ENCODE assay signal across 13 cellular contexts in the genomic region with DNA sequence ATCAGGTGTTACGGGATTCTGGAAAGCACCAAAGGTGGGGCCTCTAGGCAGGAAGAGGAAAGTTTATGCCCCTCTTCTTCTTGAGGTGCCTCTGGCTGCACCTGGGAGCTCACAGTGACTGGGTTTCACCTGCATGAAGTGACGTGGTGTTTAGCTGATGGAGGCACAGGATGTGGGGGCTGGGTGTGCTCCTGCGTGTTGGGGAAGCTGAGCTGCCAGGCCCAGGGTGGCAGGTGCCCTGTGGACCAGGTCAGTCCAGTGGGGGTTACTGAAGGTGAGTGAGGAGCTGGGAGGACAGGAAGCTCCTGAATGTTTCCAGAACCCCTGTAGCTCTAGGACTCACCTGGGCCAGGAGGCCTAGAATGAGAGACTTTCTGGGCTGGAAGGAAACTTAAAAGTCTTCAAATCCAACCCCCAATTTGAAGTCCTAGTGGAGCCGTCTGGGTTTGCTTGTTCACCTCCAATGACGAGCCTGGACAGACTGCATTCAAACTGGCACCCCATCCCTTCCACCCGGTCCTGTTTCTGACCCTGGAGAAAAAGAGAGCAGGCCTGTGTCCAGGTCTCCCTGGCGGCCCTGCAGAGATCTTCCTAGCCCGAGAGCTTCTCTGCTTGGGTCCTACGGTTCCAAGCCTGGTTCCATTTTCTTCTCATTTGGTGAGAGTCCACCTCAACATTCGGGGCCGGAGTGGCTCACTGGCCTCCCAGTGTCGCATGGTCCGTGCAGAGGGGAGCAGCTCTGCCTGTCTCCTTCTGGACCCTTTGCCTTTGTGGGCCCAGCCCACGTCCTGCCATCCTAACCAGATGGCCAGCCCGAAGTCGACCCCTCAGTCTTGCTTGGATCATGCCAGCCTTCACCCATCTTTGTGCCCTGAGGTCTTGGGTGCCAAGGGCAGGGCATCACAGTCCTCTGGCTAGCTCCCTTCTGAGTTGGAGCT. TPM values are rescaled to one million over a fixed set of nuclear protein-coding genes. Genes with fewer than 3 reads are reported as not detected.
DNase-seq lines count a peak whose midpoint lies in the region; ATAC-seq lines count a peak whose summit lies in the region.
"Had no signal": no experiment of that assay in that cellular context is flagged by ENCODE, and none has a peak within 500 bp of the region (broad histone marks: within the 10 kb centered on the region; RNA-seq: fewer than 3 reads in every experiment).

No MANE protein-coding gene starts in this region.

- H3K4me3 ChIP-seq in thymus (ENCODE audit: low read length): no peak overlapping the region
- H3K4me3 ChIP-seq: esophagus squamous epithelium, PC-9, thoracic aorta had no signal

- 76% methylated on average over 16 of the region's 16 CpGs for WGBS in thymus

- peak; percentile 65 for DNase-seq in activated gamma-delta T cell treated with Interleukin-2 at 50 U/mL for 16 hours
- DNase-seq in activated gamma-delta T cell (lab: John Stamatoyannopoulos, UW): no peak
- peak; percentile 56 for DNase-seq in T-helper 9 cell
- DNase-seq in central memory CD4-positive, alpha-beta T cell: peak; percentile 79
- no peak for DNase-seq in NCI-H2227 (lab: John Stamatoyannopoulos, UW; ENCODE audit: unreplicated experiment)
- DNase-seq: esophagus squamous epithelium, NCI-H1694, PC-9 had no signal

- peaks cover 3% of the 10 kb centered on the region for H3K36me3 ChIP-seq in thymus (ENCODE audit: control insufficient read depth, insufficient read depth)

- H3K9me3 ChIP-seq in thymus (ENCODE audit: control insufficient read depth): no peaks in the 10 kb centered on the region
- H3K9me3 ChIP-seq: esophagus squamous epithelium, thoracic aorta had no signal

- peaks cover 71% of the 10 kb centered on the region for H3K4me1 ChIP-seq in thymus (ENCODE audit: control insufficient read depth, insufficient read depth, low read length)
- H3K4me1 ChIP-seq: esophagus squamous epithelium had no signal

- peak overlapping the region; percentile 99 for H3K27ac ChIP-seq in thymus (ENCODE audit: low read depth)
- H3K27ac ChIP-seq: PC-9, thoracic aorta had no signal

- ATAC-seq in GM19395 (IDR thresholded peaks at IDR 0.05; ENCODE audit: unreplicated experiment) (no peak), HG03139 (IDR thresholded peaks at IDR 0.05; ENCODE audit: unreplicated experiment) (no peak)
- ATAC-seq: WTC11 had no signal

- no peaks in the 10 kb centered on the region for H3K27me3 ChIP-seq in thymus (ENCODE audit: control insufficient read depth, insufficient read depth)
- H3K27me3 ChIP-seq: esophagus squamous epithelium had no signal

RNA-seq across cellular contexts. Expression of a gene that starts 22.3 kb away (rescaled TPM):
- 21.7 TPM for polyA plus RNA-seq in thymus

RNA-seq across cellular contexts. Expression of a gene that starts 27.3 kb away (rescaled TPM):
- polyA plus RNA-seq in thymus: 32.6 TPM

Comparison
In these comparisons a context has a peak if more than half of its experiments do, and no peak if none do; other contexts are left out.
1. DNase-seq: peak in activated gamma-delta T cell treated with Interleukin-2 at 50 U/mL for 16 hours (single experiment), T-helper 9 cell (single experiment) and central memory CD4-positive, alpha-beta T cell (single experiment); none in activated gamma-delta T cell (single experiment) and NCI-H2227 (single experiment).